1 cellular context compared by ENCODE assay signal in the genomic region with DNA sequence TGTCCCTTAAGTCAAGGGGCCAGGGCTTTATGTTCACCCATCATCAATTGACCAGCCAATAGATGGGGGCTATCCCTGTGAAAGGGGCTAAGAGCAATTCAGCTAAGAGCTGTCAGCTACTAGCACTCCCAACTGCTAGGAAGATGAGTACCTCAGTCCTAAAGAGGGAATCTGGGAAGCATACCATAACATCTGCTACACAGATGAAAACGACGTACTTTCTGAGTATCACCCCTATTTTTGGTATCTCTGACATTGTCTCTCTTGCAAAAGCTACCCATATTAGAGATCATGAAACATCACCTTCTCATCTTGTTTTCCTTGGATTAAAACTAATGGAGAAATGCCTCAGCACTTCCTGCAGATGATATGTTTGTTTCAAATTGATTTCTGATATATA.
TF ChIP-seq lines count a peak whose summit lies in the region.

No MANE protein-coding gene starts in this region.

TF ChIP-seq in IMR-90, 13 proteins besides CTCF, POLR2A, EP300 and RAD21:
- TF ChIP-seq BHLHE40 (IDR thresholded peaks at IDR 0.05; ENCODE audit: low read depth, low read length), result no peak
- TF ChIP-seq, protein P1, sequence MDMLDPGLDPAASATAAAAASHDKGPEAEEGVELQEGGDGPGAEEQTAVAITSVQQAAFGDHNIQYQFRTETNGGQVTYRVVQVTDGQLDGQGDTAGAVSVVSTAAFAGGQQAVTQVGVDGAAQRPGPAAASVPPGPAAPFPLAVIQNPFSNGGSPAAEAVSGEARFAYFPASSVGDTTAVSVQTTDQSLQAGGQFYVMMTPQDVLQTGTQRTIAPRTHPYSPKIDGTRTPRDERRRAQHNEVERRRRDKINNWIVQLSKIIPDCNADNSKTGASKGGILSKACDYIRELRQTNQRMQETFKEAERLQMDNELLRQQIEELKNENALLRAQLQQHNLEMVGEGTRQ (IDR thresholded peaks at IDR 0.05; ENCODE audit: low read depth, low read length), result no peak
- TF ChIP-seq NFE2L2 (IDR thresholded peaks at IDR 0.05; ENCODE audit: low read depth, low read length), result no peak
- TF ChIP-seq MAFK (IDR thresholded peaks at IDR 0.05; ENCODE audit: low read depth, low read length), result no peak
- no peak for TF ChIP-seq MAZ (IDR thresholded peaks at IDR 0.05; ENCODE audit: borderline replicate concordance, low read depth, low read length)
- TF ChIP-seq RFX5 (IDR thresholded peaks at IDR 0.05; ENCODE audit: low read depth, low read length), result no peak
- no peak for TF ChIP-seq MXI1 (IDR thresholded peaks at IDR 0.05; ENCODE audit: borderline replicate concordance, low read depth, low read length)
